1 cellular context compared by ENCODE assay signal in the genomic region with DNA sequence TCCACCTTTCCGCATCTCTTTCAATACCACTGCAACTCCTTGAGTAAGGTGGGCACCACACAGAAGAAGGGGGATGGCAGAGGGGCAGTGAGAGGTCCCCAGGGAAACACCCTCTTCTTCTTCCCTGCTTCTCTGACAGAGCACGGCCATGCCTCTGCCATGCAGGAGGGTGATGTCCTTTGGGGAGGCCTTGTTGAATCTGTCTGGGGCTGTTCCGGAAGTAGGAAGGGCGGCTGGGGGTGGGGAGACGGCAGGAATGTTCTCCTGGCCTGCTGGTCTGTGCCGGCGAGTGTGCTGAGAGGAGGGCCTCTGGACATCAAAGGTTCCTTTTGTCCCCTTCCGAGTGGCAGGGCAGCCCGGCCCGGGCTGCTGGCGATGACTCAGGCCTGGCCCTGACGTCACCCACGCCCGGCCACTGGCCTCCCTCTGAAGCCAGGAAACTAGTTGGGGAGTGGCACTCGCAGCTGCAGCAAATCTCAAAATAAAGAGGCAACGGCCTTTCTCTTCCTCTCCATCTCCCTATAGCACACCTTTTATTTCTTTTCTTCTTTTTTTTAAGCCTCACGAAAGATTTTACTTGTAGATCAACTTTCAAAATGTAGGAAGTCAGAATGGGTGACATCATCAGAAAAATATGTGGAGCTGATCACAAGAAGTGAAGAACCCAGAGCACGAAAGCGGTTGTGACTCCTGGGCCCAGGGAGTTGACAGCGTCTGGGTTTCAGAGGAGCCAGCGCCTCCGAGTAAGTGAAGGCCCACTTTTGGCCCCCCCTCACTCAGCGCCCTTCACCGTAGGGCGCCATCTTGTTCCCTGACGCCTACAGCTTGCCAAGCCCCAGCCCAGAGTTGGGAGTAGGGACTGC.
TF ChIP-seq lines count a peak whose summit lies in the region.

A gene with protein sequence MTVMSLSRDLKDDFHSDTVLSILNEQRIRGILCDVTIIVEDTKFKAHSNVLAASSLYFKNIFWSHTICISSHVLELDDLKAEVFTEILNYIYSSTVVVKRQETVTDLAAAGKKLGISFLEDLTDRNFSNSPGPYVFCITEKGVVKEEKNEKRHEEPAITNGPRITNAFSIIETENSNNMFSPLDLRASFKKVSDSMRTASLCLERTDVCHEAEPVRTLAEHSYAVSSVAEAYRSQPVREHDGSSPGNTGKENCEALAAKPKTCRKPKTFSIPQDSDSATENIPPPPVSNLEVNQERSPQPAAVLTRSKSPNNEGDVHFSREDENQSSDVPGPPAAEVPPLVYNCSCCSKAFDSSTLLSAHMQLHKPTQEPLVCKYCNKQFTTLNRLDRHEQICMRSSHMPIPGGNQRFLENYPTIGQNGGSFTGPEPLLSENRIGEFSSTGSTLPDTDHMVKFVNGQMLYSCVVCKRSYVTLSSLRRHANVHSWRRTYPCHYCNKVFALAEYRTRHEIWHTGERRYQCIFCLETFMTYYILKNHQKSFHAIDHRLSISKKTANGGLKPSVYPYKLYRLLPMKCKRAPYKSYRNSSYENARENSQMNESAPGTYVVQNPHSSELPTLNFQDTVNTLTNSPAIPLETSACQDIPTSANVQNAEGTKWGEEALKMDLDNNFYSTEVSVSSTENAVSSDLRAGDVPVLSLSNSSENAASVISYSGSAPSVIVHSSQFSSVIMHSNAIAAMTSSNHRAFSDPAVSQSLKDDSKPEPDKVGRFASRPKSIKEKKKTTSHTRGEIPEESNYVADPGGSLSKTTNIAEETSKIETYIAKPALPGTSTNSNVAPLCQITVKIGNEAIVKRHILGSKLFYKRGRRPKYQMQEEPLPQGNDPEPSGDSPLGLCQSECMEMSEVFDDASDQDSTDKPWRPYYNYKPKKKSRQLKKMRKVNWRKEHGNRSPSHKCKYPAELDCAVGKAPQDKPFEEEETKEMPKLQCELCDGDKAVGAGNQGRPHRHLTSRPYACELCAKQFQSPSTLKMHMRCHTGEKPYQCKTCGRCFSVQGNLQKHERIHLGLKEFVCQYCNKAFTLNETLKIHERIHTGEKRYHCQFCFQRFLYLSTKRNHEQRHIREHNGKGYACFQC (N-terminal part only) (plus strand): TSS at position 443 of the 863 bp plus-strand sequence. CDS start 73,885 bp downstream, outside the sequence.

TF ChIP-seq in GM12878, 131 proteins besides CTCF, POLR2A, EP300 and RAD21:
- TF ChIP-seq, protein P1, sequence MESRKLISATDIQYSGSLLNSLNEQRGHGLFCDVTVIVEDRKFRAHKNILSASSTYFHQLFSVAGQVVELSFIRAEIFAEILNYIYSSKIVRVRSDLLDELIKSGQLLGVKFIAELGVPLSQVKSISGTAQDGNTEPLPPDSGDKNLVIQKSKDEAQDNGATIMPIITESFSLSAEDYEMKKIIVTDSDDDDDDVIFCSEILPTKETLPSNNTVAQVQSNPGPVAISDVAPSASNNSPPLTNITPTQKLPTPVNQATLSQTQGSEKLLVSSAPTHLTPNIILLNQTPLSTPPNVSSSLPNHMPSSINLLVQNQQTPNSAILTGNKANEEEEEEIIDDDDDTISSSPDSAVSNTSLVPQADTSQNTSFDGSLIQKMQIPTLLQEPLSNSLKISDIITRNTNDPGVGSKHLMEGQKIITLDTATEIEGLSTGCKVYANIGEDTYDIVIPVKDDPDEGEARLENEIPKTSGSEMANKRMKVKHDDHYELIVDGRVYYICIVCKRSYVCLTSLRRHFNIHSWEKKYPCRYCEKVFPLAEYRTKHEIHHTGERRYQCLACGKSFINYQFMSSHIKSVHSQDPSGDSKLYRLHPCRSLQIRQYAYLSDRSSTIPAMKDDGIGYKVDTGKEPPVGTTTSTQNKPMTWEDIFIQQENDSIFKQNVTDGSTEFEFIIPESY (IDR thresholded peaks at IDR 0.05): peak; percentile 83; the same call in 1 of the 2 replicates
- TF ChIP-seq HDGF (IDR thresholded peaks at IDR 0.05) (no peak), MEF2B (IDR thresholded peaks at IDR 0.05; ENCODE audit: partially characterized antibody, poor library complexity, severe bottlenecking) (no peak), SMARCA5 (IDR thresholded peaks at IDR 0.05) (no peak), CREM (IDR thresholded peaks at IDR 0.05; ENCODE audit: low read depth) (peak; percentile 53), TCF7 (IDR thresholded peaks at IDR 0.05; ENCODE audit: borderline replicate concordance) (no peak), CREB1 (IDR thresholded peaks at IDR 0.05; ENCODE audit: low read depth) (peak; percentile 76), RB1 (IDR thresholded peaks at IDR 0.05; ENCODE audit: borderline replicate concordance) (no peak), YBX1 (IDR thresholded peaks at IDR 0.05) (no peak), MTA2 (IDR thresholded peaks at IDR 0.05; ENCODE audit: low read depth) (no peak), FOXK2 (IDR thresholded peaks at IDR 0.05) (no peak), EZH2 (IDR thresholded peaks at IDR 0.05; ENCODE audit: borderline replicate concordance, control insufficient read depth, low read depth, low read length) (no peak), SUZ12 (IDR thresholded peaks at IDR 0.05; ENCODE audit: unreplicated experiment) (no peak), ZNF24 (IDR thresholded peaks at IDR 0.05) (no peak), STAT3 (IDR thresholded peaks at IDR 0.05; ENCODE audit: low read depth, low read length) (no peak), SIX5 (IDR thresholded peaks at IDR 0.05; ENCODE audit: low read depth, low read length, severe bottlenecking) (no peak), ESRRA (IDR thresholded peaks at IDR 0.05; ENCODE audit: low read length) (no peak), CEBPB (IDR thresholded peaks at IDR 0.05; ENCODE audit: borderline replicate concordance in 1 of 2, low read depth in 2 of 2, low read length in 2 of 2) (no peak), CHD2 (IDR thresholded peaks at IDR 0.05; ENCODE audit: borderline replicate concordance, low read depth, low read length) (no peak), CHD1 (IDR thresholded peaks at IDR 0.05; ENCODE audit: low read depth, low read length) (no peak), YY1 (IDR thresholded peaks at IDR 0.05; ENCODE audit: low read depth, low read length) (peak; percentile 79)
- TF ChIP-seq, protein P2, sequence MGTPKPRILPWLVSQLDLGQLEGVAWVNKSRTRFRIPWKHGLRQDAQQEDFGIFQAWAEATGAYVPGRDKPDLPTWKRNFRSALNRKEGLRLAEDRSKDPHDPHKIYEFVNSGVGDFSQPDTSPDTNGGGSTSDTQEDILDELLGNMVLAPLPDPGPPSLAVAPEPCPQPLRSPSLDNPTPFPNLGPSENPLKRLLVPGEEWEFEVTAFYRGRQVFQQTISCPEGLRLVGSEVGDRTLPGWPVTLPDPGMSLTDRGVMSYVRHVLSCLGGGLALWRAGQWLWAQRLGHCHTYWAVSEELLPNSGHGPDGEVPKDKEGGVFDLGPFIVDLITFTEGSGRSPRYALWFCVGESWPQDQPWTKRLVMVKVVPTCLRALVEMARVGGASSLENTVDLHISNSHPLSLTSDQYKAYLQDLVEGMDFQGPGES (IDR thresholded peaks at IDR 0.05): no peak
- TF ChIP-seq, protein P3, sequence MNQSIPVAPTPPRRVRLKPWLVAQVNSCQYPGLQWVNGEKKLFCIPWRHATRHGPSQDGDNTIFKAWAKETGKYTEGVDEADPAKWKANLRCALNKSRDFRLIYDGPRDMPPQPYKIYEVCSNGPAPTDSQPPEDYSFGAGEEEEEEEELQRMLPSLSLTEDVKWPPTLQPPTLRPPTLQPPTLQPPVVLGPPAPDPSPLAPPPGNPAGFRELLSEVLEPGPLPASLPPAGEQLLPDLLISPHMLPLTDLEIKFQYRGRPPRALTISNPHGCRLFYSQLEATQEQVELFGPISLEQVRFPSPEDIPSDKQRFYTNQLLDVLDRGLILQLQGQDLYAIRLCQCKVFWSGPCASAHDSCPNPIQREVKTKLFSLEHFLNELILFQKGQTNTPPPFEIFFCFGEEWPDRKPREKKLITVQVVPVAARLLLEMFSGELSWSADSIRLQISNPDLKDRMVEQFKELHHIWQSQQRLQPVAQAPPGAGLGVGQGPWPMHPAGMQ (IDR thresholded peaks at IDR 0.05; ENCODE audit: borderline replicate concordance): no peak
- TF ChIP-seq, protein P4, sequence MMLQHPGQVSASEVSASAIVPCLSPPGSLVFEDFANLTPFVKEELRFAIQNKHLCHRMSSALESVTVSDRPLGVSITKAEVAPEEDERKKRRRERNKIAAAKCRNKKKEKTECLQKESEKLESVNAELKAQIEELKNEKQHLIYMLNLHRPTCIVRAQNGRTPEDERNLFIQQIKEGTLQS (IDR thresholded peaks at IDR 0.05; ENCODE audit: borderline replicate concordance, extremely low read depth, low read depth, low read length): no peak
- TF ChIP-seq, protein P5, sequence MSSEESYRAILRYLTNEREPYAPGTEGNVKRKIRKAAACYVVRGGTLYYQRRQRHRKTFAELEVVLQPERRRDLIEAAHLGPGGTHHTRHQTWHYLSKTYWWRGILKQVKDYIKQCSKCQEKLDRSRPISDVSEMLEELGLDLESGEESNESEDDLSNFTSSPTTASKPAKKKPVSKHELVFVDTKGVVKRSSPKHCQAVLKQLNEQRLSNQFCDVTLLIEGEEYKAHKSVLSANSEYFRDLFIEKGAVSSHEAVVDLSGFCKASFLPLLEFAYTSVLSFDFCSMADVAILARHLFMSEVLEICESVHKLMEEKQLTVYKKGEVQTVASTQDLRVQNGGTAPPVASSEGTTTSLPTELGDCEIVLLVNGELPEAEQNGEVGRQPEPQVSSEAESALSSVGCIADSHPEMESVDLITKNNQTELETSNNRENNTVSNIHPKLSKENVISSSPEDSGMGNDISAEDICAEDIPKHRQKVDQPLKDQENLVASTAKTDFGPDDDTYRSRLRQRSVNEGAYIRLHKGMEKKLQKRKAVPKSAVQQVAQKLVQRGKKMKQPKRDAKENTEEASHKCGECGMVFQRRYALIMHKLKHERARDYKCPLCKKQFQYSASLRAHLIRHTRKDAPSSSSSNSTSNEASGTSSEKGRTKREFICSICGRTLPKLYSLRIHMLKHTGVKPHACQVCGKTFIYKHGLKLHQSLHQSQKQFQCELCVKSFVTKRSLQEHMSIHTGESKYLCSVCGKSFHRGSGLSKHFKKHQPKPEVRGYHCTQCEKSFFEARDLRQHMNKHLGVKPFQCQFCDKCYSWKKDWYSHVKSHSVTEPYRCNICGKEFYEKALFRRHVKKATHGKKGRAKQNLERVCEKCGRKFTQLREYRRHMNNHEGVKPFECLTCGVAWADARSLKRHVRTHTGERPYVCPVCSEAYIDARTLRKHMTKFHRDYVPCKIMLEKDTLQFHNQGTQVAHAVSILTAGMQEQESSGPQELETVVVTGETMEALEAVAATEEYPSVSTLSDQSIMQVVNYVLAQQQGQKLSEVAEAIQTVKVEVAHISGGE (CRISPR knock-in tag; IDR thresholded peaks at IDR 0.05): no peak
- TF ChIP-seq, protein P6, sequence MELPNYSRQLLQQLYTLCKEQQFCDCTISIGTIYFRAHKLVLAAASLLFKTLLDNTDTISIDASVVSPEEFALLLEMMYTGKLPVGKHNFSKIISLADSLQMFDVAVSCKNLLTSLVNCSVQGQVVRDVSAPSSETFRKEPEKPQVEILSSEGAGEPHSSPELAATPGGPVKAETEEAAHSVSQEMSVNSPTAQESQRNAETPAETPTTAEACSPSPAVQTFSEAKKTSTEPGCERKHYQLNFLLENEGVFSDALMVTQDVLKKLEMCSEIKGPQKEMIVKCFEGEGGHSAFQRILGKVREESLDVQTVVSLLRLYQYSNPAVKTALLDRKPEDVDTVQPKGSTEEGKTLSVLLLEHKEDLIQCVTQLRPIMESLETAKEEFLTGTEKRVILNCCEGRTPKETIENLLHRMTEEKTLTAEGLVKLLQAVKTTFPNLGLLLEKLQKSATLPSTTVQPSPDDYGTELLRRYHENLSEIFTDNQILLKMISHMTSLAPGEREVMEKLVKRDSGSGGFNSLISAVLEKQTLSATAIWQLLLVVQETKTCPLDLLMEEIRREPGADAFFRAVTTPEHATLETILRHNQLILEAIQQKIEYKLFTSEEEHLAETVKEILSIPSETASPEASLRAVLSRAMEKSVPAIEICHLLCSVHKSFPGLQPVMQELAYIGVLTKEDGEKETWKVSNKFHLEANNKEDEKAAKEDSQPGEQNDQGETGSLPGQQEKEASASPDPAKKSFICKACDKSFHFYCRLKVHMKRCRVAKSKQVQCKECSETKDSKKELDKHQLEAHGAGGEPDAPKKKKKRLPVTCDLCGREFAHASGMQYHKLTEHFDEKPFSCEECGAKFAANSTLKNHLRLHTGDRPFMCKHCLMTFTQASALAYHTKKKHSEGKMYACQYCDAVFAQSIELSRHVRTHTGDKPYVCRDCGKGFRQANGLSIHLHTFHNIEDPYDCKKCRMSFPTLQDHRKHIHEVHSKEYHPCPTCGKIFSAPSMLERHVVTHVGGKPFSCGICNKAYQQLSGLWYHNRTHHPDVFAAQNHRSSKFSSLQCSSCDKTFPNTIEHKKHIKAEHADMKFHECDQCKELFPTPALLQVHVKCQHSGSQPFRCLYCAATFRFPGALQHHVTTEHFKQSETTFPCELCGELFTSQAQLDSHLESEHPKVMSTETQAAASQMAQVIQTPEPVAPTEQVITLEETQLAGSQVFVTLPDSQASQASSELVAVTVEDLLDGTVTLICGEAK (IDR thresholded peaks at IDR 0.05; ENCODE audit: borderline replicate concordance): no peak
